Comparison of ENCODE assay signal across 12 cellular contexts in the genomic region with DNA sequence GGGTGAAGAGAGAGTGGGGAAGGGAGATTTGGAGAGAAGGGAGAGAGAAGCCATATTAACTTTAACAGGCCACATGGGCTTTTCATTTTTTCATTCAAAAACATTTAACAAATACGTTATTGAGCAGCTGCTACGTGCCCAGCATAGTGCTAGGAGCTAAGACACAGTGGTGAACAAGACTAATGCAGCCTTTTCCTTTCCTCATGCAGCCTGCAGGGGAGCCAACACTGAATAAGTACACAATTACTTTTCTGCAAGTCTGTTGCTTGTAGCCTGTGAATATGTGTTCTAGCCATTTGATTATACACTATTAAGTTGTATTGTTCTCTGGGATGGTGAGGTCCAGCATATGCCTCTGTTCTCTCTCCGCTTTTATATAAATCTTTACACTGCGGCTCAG. TPM values are rescaled to one million over a fixed set of nuclear protein-coding genes. Genes with fewer than 3 reads are reported as not detected.
A peak's percentile ranks its signal among the peaks of the same experiment; 100 is the strongest.
DNase-seq lines count a peak whose midpoint lies in the region; ATAC-seq, FAIRE-seq and TF ChIP-seq lines count a peak whose summit lies in the region.
"Had no signal": no experiment of that assay in that cellular context is flagged by ENCODE, and none has a peak within 500 bp of the region (broad histone marks: within the 10 kb centered on the region; RNA-seq: fewer than 3 reads in every experiment).

No MANE protein-coding gene starts in this region.

- no peak overlapping the region for H3K4me3 Mint-ChIP-seq in activated CD8-positive, alpha-beta T cell treated with anti-CD3 and anti-CD28 coated beads for 36 hours
- no peak overlapping the region for H3K4me3 Mint-ChIP-seq in activated CD8-positive, alpha-beta T cell treated with anti-CD3 and anti-CD28 coated beads, Interleukin-2, amount 10 ng/mL, durations not matched to agents 7 days and 5 days
- H3K4me3 Mint-ChIP-seq in neural crest cell: no peak overlapping the region

- H3K4me2 ChIP-seq in GM12878 (ENCODE audit: control insufficient read depth, insufficient read depth): peak overlapping the region; percentile 70
- H3K4me2 ChIP-seq: PC-9 had no signal

- CTCF ChIA-PET in activated CD8-positive, alpha-beta T cell treated with anti-CD3 and anti-CD28 coated beads for 36 hours (lab: Charles Lee): interaction anchor here (1.0 to 1.8 kb wide), 3 partner anchors 28 to 153 kb away, joined by 3 to 9 read pairs (median 3); a partner anchor contains a TSS
- CTCF ChIA-PET in activated CD8-positive, alpha-beta T cell treated with anti-CD3 and anti-CD28 coated beads, Interleukin-2, amount 10 ng/mL, durations not matched to agents 7 days and 5 days (lab: Charles Lee): interaction anchor here (1.7 kb wide), 2 partner anchors 13 to 36 kb away, joined by 6 to 10 read pairs; a partner anchor contains a TSS
- CTCF ChIA-PET in GM12878 (lab: Yijun Ruan, JAX): interaction anchor here (1.2 to 3.8 kb wide), 3 partner anchors 13 to 153 kb away, joined by 3 to 20 read pairs (median 4); a partner anchor contains a TSS

- H3K4me3 ChIP-seq in NB4 (ENCODE audit: low read depth, low read length) (no peak overlapping the region), GM12878 (no peak overlapping the region), psoas muscle (no peak overlapping the region)
- H3K4me3 ChIP-seq: mucosa of descending colon, PC-9 had no signal

- 0 out of 2 replicates have a peak, but pooled peaks have one; percentile 7 for TF ChIP-seq RAD21 in GM12878 (IDR thresholded peaks at IDR 0.05; ENCODE audit: insufficient read depth, low read depth, low read length)

- peak overlapping the region; percentile 91 for H3K27ac ChIP-seq in GM12878 (ENCODE audit: control insufficient read depth, insufficient read depth)
- H3K27ac ChIP-seq in psoas muscle: no peak overlapping the region
- H3K27ac ChIP-seq: foreskin keratinocyte, PC-9 had no signal

- SMC1A ChIA-PET in GM12878 (lab: Charles Lee; ENCODE audit: uncharacterized antibody, unreplicated experiment): interaction anchor here (0.7 to 4.4 kb wide), 7 partner anchors 15 to 351 kb away, joined by 3 to 14 read pairs (median 4); no protein-coding TSS in a partner anchor

- 95% methylated on average over 4 of the region's 4 CpGs for WGBS in GM12878 (ENCODE audit: insufficient coverage, insufficient replicate concordance, low lambda C conversion rate, missing lambda C conversion rate)
- 88 to 93% (median 89%) methylated on average over 4 of the region's 4 CpGs for WGBS in psoas muscle, 3 donors

- TF ChIP-seq EP300 in GM12878 (IDR thresholded peaks at IDR 0.05; ENCODE audit: borderline replicate concordance in 1 of 2, control insufficient read depth in 1 of 2, low read depth in 2 of 2, low read length in 2 of 2): no peak

- TF ChIP-seq POLR2A in NB4 (IDR thresholded peaks at IDR 0.05; ENCODE audit: extremely low read depth, insufficient read length) (no peak), GM12878 (IDR thresholded peaks at IDR 0.05; ENCODE audit: low read depth, low read length) (no peak)

- peak overlapping the region; percentile 95 for H3K27ac Mint-ChIP-seq in activated CD8-positive, alpha-beta T cell treated with anti-CD3 and anti-CD28 coated beads for 36 hours
- no peak overlapping the region for H3K27ac Mint-ChIP-seq in activated CD8-positive, alpha-beta T cell treated with anti-CD3 and anti-CD28 coated beads, Interleukin-2, amount 10 ng/mL, durations not matched to agents 7 days and 5 days
- no peak overlapping the region for H3K27ac Mint-ChIP-seq in neural crest cell (ENCODE audit: unreplicated experiment)

- H3K4me1 Mint-ChIP-seq in activated CD8-positive, alpha-beta T cell treated with anti-CD3 and anti-CD28 coated beads for 36 hours (ENCODE audit: low read depth): peaks cover 25% of the 10 kb centered on the region
- peaks cover 29% of the 10 kb centered on the region for H3K4me1 Mint-ChIP-seq in activated CD8-positive, alpha-beta T cell treated with anti-CD3 and anti-CD28 coated beads, Interleukin-2, amount 10 ng/mL, durations not matched to agents 7 days and 5 days (ENCODE audit: low read depth)
- H3K4me1 Mint-ChIP-seq in neural crest cell: peaks cover 14% of the 10 kb centered on the region

- peaks cover 11% of the 10 kb centered on the region for H3K79me2 ChIP-seq in GM12878 (ENCODE audit: control insufficient read depth, insufficient read depth, low read length)

- BruUV-seq in GM12878 (replicated peaks; lab: Mats Ljungman, UMichigan): no TSS peak

- H3K27me3 ChIP-seq in GM12878 (replicated peaks in 1 of 2; ENCODE audit: control insufficient read depth in 2 of 2, insufficient read depth in 2 of 2, low read length in 1 of 2) (no peaks in the 10 kb centered on the region), psoas muscle (ENCODE audit: insufficient read depth in 3 of 3, low read length in 2 of 3) (no peaks in the 10 kb centered on the region)

- no peaks in the 10 kb centered on the region for H3K9me3 Mint-ChIP-seq in activated CD8-positive, alpha-beta T cell treated with anti-CD3 and anti-CD28 coated beads for 36 hours
- no peaks in the 10 kb centered on the region for H3K9me3 Mint-ChIP-seq in activated CD8-positive, alpha-beta T cell treated with anti-CD3 and anti-CD28 coated beads, Interleukin-2, amount 10 ng/mL, durations not matched to agents 7 days and 5 days (ENCODE audit: insufficient read depth)
- peaks cover 2% of the 10 kb centered on the region for H3K9me3 Mint-ChIP-seq in neural crest cell

- POLR2A ChIA-PET in activated CD8-positive, alpha-beta T cell treated with anti-CD3 and anti-CD28 coated beads for 36 hours (lab: Charles Lee): interaction anchor here (1.4 to 2.7 kb wide), 3 partner anchors 8 to 36 kb away, joined by 3 to 9 read pairs (median 8); a partner anchor contains a TSS
- POLR2A ChIA-PET in activated CD8-positive, alpha-beta T cell treated with anti-CD3 and anti-CD28 coated beads, Interleukin-2, amount 10 ng/mL, durations not matched to agents 7 days and 5 days (lab: Charles Lee): interaction anchor here (4.0 kb wide), 1 partner anchor 36 kb away, joined by 35 read pairs; a partner anchor contains a TSS
- POLR2A ChIA-PET in GM12878 (lab: Charles Lee): interaction anchor here (0.7 to 3.0 kb wide), 2 partner anchors 36 to 158 kb away, joined by 3 to 21 read pairs; a partner anchor contains a TSS

- H3K9ac ChIP-seq in GM12878 (ENCODE audit: control insufficient read depth, insufficient read depth, low read length): no peak overlapping the region

- no peak for ATAC-seq in activated CD8-positive, alpha-beta T cell treated with anti-CD3 and anti-CD28 coated beads for 36 hours
- ATAC-seq in activated CD8-positive, alpha-beta T cell treated with anti-CD3 and anti-CD28 coated beads, Interleukin-2, amount 10 ng/mL, durations not matched to agents 7 days and 5 days: no peak
- no peak for ATAC-seq in GM12878
- ATAC-seq in psoas muscle: no peak
- no peak for ATAC-seq in HG03025 (IDR thresholded peaks at IDR 0.05; ENCODE audit: low FRiP score, unreplicated experiment)
- ATAC-seq: foreskin keratinocyte, mucosa of descending colon, right cardiac atrium had no signal

- H3K4me1 ChIP-seq in GM12878 (ENCODE audit: control insufficient read depth, insufficient read depth, low read length) (peaks cover 20% of the 10 kb centered on the region), psoas muscle (peaks cover 7% of the 10 kb centered on the region)

- peak overlapping the region; percentile 87 for H2AFZ ChIP-seq in GM12878 (ENCODE audit: control insufficient read depth, low read depth, low read length)
- H2AFZ ChIP-seq: PC-9 had no signal

- RAD21 ChIA-PET in GM12878 (lab: Charles Lee; ENCODE audit: unreplicated experiment): interaction anchor here (0.8 to 2.7 kb wide), 3 partner anchors 34 to 153 kb away, joined by 3 to 20 read pairs (median 10); a partner anchor contains a TSS

- H3K27me3 Mint-ChIP-seq in activated CD8-positive, alpha-beta T cell treated with anti-CD3 and anti-CD28 coated beads for 36 hours: no peaks in the 10 kb centered on the region
- no peaks in the 10 kb centered on the region for H3K27me3 Mint-ChIP-seq in activated CD8-positive, alpha-beta T cell treated with anti-CD3 and anti-CD28 coated beads, Interleukin-2, amount 10 ng/mL, durations not matched to agents 7 days and 5 days (ENCODE audit: low read depth)
- H3K27me3 Mint-ChIP-seq in neural crest cell (ENCODE audit: low read depth): no peaks in the 10 kb centered on the region

- TF ChIP-seq CTCF in activated CD8-positive, alpha-beta T cell treated with anti-CD3 and anti-CD28 coated beads for 36 hours (IDR thresholded peaks at IDR 0.05): no peak
- peak; percentile 8 for TF ChIP-seq CTCF in NB4 (IDR thresholded peaks at IDR 0.05; ENCODE audit: low read depth, low read length)
- peak in 2 of 3 experiments; percentile 28 to 29; a peak in 2 of 6 replicates for TF ChIP-seq CTCF in GM12878 (IDR thresholded peaks at IDR 0.05 in 2 of 3, conservative IDR thresholded peaks at IDR 0.05 in 1 of 3; ENCODE audit: control insufficient read depth in 2 of 3, extremely low read depth in 1 of 3, insufficient read depth in 1 of 3, low read depth in 3 of 3, low read length in 3 of 3)
- TF ChIP-seq CTCF in neural crest cell (conservative IDR thresholded peaks at IDR 0.05): peak; percentile 18
- no peak for TF ChIP-seq CTCF in psoas muscle (IDR thresholded peaks at IDR 0.05)

- intact Hi-C loops in activated CD8-positive, alpha-beta T cell treated with anti-CD3 and anti-CD28 coated beads for 36 hours (cut with micrococcal nuclease): no loop called here
- intact Hi-C loops in GM12878 (cut with micrococcal nuclease; ENCODE audit: unreplicated experiment): no loop called here
- intact Hi-C loops in psoas muscle (cut with DNase I): loop anchor here (5.0 to 10.0 kb wide), 2 partner anchors 36 to 151 kb away; a partner anchor contains a TSS

- H3K9me3 ChIP-seq in GM12878 (replicated peaks; ENCODE audit: control insufficient read depth, insufficient read depth, low read length) (no peaks in the 10 kb centered on the region), psoas muscle (no peaks in the 10 kb centered on the region)
- H3K9me3 ChIP-seq: mucosa of descending colon had no signal

- in situ Hi-C loops in GM12878 (cut with MboI): no loop called here

- peak; percentile 15 for DNase-seq in activated CD8-positive, alpha-beta T cell treated with anti-CD3 and anti-CD28 coated beads for 36 hours
- no peak for DNase-seq in activated CD8-positive, alpha-beta T cell treated with anti-CD3 and anti-CD28 coated beads, Interleukin-2, amount 10 ng/mL, durations not matched to agents 7 days and 5 days
- DNase-seq in NB4 (ENCODE audit: low read depth) (peak; percentile 13), GM12878 (ENCODE audit: low read depth, low spot score) (no peak), neural crest cell (ENCODE audit: low read depth, low spot score) (no peak), psoas muscle (no peak)
- no peak for DNase-seq in activated CD4-positive, CD25-positive, alpha-beta regulatory T cell (lab: John Stamatoyannopoulos, UW)
- DNase-seq: foreskin keratinocyte, mucosa of descending colon, PC-9, right cardiac atrium had no signal

- FAIRE-seq in GM12878 (lab: Jason Lieb, UNC): no peak

- H3K36me3 ChIP-seq in GM12878 (ENCODE audit: control insufficient read depth in 2 of 2, insufficient read depth in 2 of 2, low read length in 1 of 2): peaks cover 0 to 3% of the 10 kb centered on the region in 2 experiments; a peak in 1 of 4 replicates
- H3K36me3 ChIP-seq in psoas muscle (ENCODE audit: insufficient read depth in 1 of 2, low read depth in 1 of 2): peaks cover 0 to 13% of the 10 kb centered on the region in 2 donors

- peaks cover 6% of the 10 kb centered on the region for H3K36me3 Mint-ChIP-seq in activated CD8-positive, alpha-beta T cell treated with anti-CD3 and anti-CD28 coated beads for 36 hours (ENCODE audit: low read depth)
- H3K36me3 Mint-ChIP-seq in activated CD8-positive, alpha-beta T cell treated with anti-CD3 and anti-CD28 coated beads, Interleukin-2, amount 10 ng/mL, durations not matched to agents 7 days and 5 days (ENCODE audit: low read depth): peaks cover 10% of the 10 kb centered on the region
- no peaks in the 10 kb centered on the region for H3K36me3 Mint-ChIP-seq in neural crest cell (ENCODE audit: low read depth)

- H4K20me1 ChIP-seq in GM12878 (ENCODE audit: control insufficient read depth, insufficient read depth): no peaks in the 10 kb centered on the region

RNA-seq across cellular contexts. Expression of a gene that starts 1.9 kb away (rescaled TPM):
- 10 to 100 TPM; 23.7 to 26.2 TPM for total RNA-seq in activated CD8-positive, alpha-beta T cell treated with anti-CD3 and anti-CD28 coated beads for 36 hours
- total RNA-seq in activated CD8-positive, alpha-beta T cell treated with anti-CD3 and anti-CD28 coated beads, Interleukin-2, amount 10 ng/mL, durations not matched to agents 7 days and 5 days: 10 to 100 TPM; 21.5 to 21.6 TPM
- total RNA-seq in GM12878 (2013; cell fraction: nucleolus; rRNA removed): 17.3 and 20.5 TPM in 2 replicates
- total RNA-seq in GM12878 (2014; rRNA removed) (15.5 and 16.8 TPM in 2 replicates), GM12878 (2014; rRNA removed; fragmentation: Illumina TruSeq; extraction: Trizol) (18.4 and 18.6 TPM in 2 replicates), GM12878 (2021) (11.9 and 13.2 TPM in 2 replicates), neural crest cell (21.9 and 23.2 TPM in 2 replicates), psoas muscle (10 to 100 TPM in 2 of 4 donors, 1 to 10 TPM in 2; 6.2 to 13.0 (median 8.8) TPM)
- polyA plus RNA-seq in GM12878 (2011; ENCODE audit: low read depth): 6.4 TPM
- polyA plus RNA-seq in GM12878 (2011; rRNA removed) (16.6 and 24.7 TPM in 2 replicates), GM12878 (2014; fragmentation: Illumina TruSeq; extraction: Trizol) (22.2 and 33.2 TPM in 2 replicates), GM12878 (2014; fragmentation: Nextera tagmentation; extraction: Ambion mirVana) (1 to 10 TPM; 4.3 to 5.9 TPM), GM12878 (2014; rRNA removed) (11.3 and 15.1 TPM in 2 replicates), GM12878 (2016; fragmentation: Nextera tagmentation; extraction: Ambion mirVana) (10 to 100 TPM; 20.2 to 21.2 TPM), psoas muscle (10 to 100 TPM in 1 of 3 donors, 1 to 10 TPM in 2; 5.6 to 17.7 (median 7.6) TPM)
- polyA plus RNA-seq in GM12878 (2011; cell fraction: cytosol; rRNA removed): 6.4 and 6.6 TPM in 2 replicates
- polyA plus RNA-seq in GM12878 (2011; cell fraction: nucleus; rRNA removed): 2.3 and 2.5 TPM in 2 replicates
- 7.7 and 12.8 TPM in 2 replicates for polyA plus RNA-seq in GM12878 (2012)
- 7.4 and 9.1 TPM in 2 replicates for polyA minus RNA-seq in GM12878 (2011; rRNA and poly(A)+ RNA removed)
- 4.5 and 6.8 TPM in 2 replicates for polyA minus RNA-seq in GM12878 (2011; cell fraction: cytosol; rRNA and poly(A)+ RNA removed)
- polyA minus RNA-seq in GM12878 (2011; cell fraction: nucleus; rRNA and poly(A)+ RNA removed): 3.4 and 6.2 TPM in 2 replicates

RNA-seq across cellular contexts. Expression of a gene that starts 36.2 kb away (rescaled TPM):
- total RNA-seq in activated CD8-positive, alpha-beta T cell treated with anti-CD3 and anti-CD28 coated beads for 36 hours: 10 to 100 TPM; 73.7 to 76.8 TPM
- total RNA-seq in activated CD8-positive, alpha-beta T cell treated with anti-CD3 and anti-CD28 coated beads, Interleukin-2, amount 10 ng/mL, durations not matched to agents 7 days and 5 days: 10 to 100 TPM; 42.2 to 44.2 TPM
- 37.4 and 42.4 TPM in 2 replicates for total RNA-seq in GM12878 (2013; cell fraction: nucleolus; rRNA removed)
- 69.4 and 72.2 TPM in 2 replicates for total RNA-seq in GM12878 (2014; rRNA removed)
- total RNA-seq in GM12878 (2014; rRNA removed; fragmentation: Illumina TruSeq; extraction: Trizol): 124 and 136 TPM in 2 replicates
- 53.5 and 55.3 TPM in 2 replicates for total RNA-seq in GM12878 (2021)
- polyA plus RNA-seq in GM12878 (2011; ENCODE audit: low read depth): 42.6 TPM
- 117 and 154 TPM in 2 replicates for polyA plus RNA-seq in GM12878 (2011; rRNA removed)
- 58.8 and 59.1 TPM in 2 replicates for polyA plus RNA-seq in GM12878 (2011; cell fraction: cytosol; rRNA removed)
- 34.3 and 37.5 TPM in 2 replicates for polyA plus RNA-seq in GM12878 (2011; cell fraction: nucleus; rRNA removed)
- 42.1 and 46.4 TPM in 2 replicates for polyA plus RNA-seq in GM12878 (2012)
- 102 and 127 TPM in 2 replicates for polyA plus RNA-seq in GM12878 (2014; fragmentation: Illumina TruSeq; extraction: Trizol)
- polyA plus RNA-seq in GM12878 (2014; fragmentation: Nextera tagmentation; extraction: Ambion mirVana): 100 to 1,000 TPM; 594 to 668 TPM
- 87.8 and 119 TPM in 2 replicates for polyA plus RNA-seq in GM12878 (2014; rRNA removed)
- 100 to 1,000 TPM; 175 to 188 TPM for polyA plus RNA-seq in GM12878 (2016; fragmentation: Nextera tagmentation; extraction: Ambion mirVana)
- polyA minus RNA-seq in GM12878 (2011; rRNA and poly(A)+ RNA removed): 16.8 and 29.6 TPM in 2 replicates
- 15.8 and 16.8 TPM in 2 replicates for polyA minus RNA-seq in GM12878 (2011; cell fraction: cytosol; rRNA and poly(A)+ RNA removed)
- polyA minus RNA-seq in GM12878 (2011; cell fraction: nucleus; rRNA and poly(A)+ RNA removed): 13.2 and 25.8 TPM in 2 replicates
- total RNA-seq in neural crest cell: 49.9 and 53.2 TPM in 2 replicates
- total RNA-seq in psoas muscle: 10 to 100 TPM; 12.8 to 14.0 (median 13.5) TPM
- polyA plus RNA-seq in psoas muscle: 10 to 100 TPM; 18.8 to 24.6 (median 22.1) TPM

Comparison
In these comparisons a context has a peak if more than half of its experiments do, and no peak if none do; other contexts are left out.
1. DNase-seq: peak in activated CD8-positive, alpha-beta T cell treated with anti-CD3 and anti-CD28 coated beads for 36 hours (single experiment) and NB4 (single experiment); none in activated CD8-positive, alpha-beta T cell treated with anti-CD3 and anti-CD28 coated beads, Interleukin-2, amount 10 ng/mL, durations not matched to agents 7 days and 5 days (single experiment), GM12878 (single experiment), neural crest cell (single experiment), activated CD4-positive, CD25-positive, alpha-beta regulatory T cell (0 of 4) and psoas muscle (0 of 2).
2. CTCF ChIP-seq: peak in NB4 (single experiment), GM12878 (2 of 3) and neural crest cell (single experiment); none in activated CD8-positive, alpha-beta T cell treated with anti-CD3 and anti-CD28 coated beads for 36 hours (single experiment) and psoas muscle (single experiment).
3. intact Hi-C loops: an anchor here in psoas muscle (5.0 to 10.0 kb wide); none called in activated CD8-positive, alpha-beta T cell treated with anti-CD3 and anti-CD28 coated beads for 36 hours and GM12878.